19 cellular contexts compared by ENCODE assay signal in the genomic region with DNA sequence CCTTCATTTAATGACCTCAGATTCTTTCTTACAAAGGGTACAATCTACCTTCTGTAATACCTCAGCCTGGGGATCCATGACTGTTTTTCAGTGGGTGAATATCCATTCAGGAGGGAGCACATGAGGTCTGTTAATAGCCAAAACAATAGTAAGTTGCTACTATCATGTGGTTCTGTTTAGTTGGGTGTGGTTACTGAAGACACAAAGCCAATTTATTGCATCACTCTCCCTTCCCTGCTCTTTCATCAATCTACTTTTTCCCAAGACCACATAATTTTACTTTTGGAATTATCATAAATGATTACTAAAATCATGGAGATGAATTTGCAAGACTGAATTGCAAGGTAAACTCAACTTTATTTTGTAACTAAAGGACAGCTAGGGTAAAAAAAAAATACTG.
"Had no signal": no experiment of that assay in that cellular context is flagged by ENCODE, and none has a peak within 500 bp of the region (broad histone marks: within the 10 kb centered on the region; RNA-seq: fewer than 3 reads in every experiment).

No MANE protein-coding gene starts in this region.

- H3K27me3 ChIP-seq: cardiac muscle cell, gastroesophageal sphincter, heart left ventricle, tibial artery had no signal

- H3K27ac Mint-ChIP-seq: activated naive CD4-positive, alpha-beta T cell treated with anti-CD3 and anti-CD28 coated beads, Interleukin-2, amount 50 U/mL, for 72 hours; activated T-cell treated with anti-CD3 and anti-CD28 coated beads, Interleukin-2, amount 50 U/mL, for 72 hours; naive B cell; progenitor cell of endocrine pancreas had no signal

- H3K36me3 ChIP-seq: cardiac muscle cell, gastroesophageal sphincter, heart left ventricle, tibial artery had no signal

- H3K27me3 Mint-ChIP-seq: naive B cell, progenitor cell of endocrine pancreas had no signal

- H3K4me1 Mint-ChIP-seq: naive B cell, neural crest cell had no signal

- FAIRE-seq: endothelial cell of umbilical vein had no signal

- DNase-seq: activated CD4-positive, CD25-positive, alpha-beta regulatory T cell treated with anti-CD3 and anti-CD28 coated beads, Interleukin-2, amount 50 U/mL, for 72 hours; activated effector memory CD4-positive, alpha-beta T cell treated with anti-CD3 and anti-CD28 coated beads, Interleukin-2, amount 50 U/mL, for 16 hours; activated T-cell treated with anti-CD3 and anti-CD28 coated beads, Interleukin-2, amount 50 U/mL, for 72 hours; dermis blood vessel endothelial cell; effector memory CD4-positive, alpha-beta T cell; heart left ventricle; mesenchymal stem cell; mucosa of descending colon; naive B cell; stimulated activated CD4-positive, alpha-beta T cell treated with anti-CD3 and anti-CD28 coated beads, Interleukin-2, amount 100 ng/mL, for 24 hours; stimulated activated naive CD4-positive, alpha-beta T cell treated with Interleukin-2 at 50 U/mL for 16 hours; tibial artery had no signal

- H3K9me3 ChIP-seq: mucosa of descending colon, tibial artery had no signal

- H3K4me3 ChIP-seq: cardiac muscle cell, gastroesophageal sphincter, heart left ventricle, mucosa of descending colon, tibial artery had no signal

- H3K4me3 Mint-ChIP-seq: activated T-cell treated with anti-CD3 and anti-CD28 coated beads, Interleukin-2, amount 50 U/mL, for 72 hours; naive B cell; neural crest cell had no signal

- H3K27ac ChIP-seq: cardiac muscle cell, gastroesophageal sphincter, heart left ventricle, tibial artery, VCaP had no signal

- H3K36me3 Mint-ChIP-seq: activated naive CD4-positive, alpha-beta T cell treated with anti-CD3 and anti-CD28 coated beads, Interleukin-2, amount 50 U/mL, for 72 hours; naive B cell had no signal

- H3K4me1 ChIP-seq: gastroesophageal sphincter, heart left ventricle, tibial artery had no signal

- ATAC-seq: activated naive CD4-positive, alpha-beta T cell treated with anti-CD3 and anti-CD28 coated beads, Interleukin-2, amount 50 U/mL, for 72 hours; activated T-cell treated with anti-CD3 and anti-CD28 coated beads, Interleukin-2, amount 50 U/mL, for 72 hours; gastroesophageal sphincter; heart left ventricle; mucosa of descending colon had no signal
